Comparison of ENCODE assay signal across 23 cellular contexts in the genomic region with DNA sequence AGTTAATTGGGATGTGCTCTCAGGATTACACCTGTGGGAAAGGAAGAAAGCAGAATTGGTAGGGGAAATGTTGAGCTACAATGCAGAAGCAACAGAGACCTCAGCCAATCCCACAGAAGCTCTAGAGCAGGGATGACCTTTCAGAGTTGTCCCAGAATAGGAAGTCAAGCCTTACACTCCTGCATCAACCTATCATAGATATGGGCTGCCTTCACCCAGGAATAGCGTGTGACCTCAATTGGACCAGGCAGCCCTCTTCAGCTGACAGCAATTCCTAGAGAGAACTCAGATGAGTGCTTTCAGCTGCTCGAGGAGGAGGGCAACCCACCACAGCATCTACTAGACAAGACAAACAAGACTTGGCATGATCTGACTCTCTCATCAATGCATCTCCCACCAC.
"Had no signal": no experiment of that assay in that cellular context is flagged by ENCODE, and none has a peak within 500 bp of the region (broad histone marks: within the 10 kb centered on the region; RNA-seq: fewer than 3 reads in every experiment).

No MANE protein-coding gene starts in this region.

- DNase-seq: cerebellar nuclear complex; effector CD4-positive, alpha-beta T cell; foreskin fibroblast; gastrocnemius medialis; hippocampal formation; kidney glomerular epithelial cell; mesenchymal stem cell; midbrain; naive thymus-derived CD4-positive, alpha-beta T cell; sigmoid colon; spleen; stimulated activated CD4-positive, alpha-beta T cell treated with anti-CD3 and anti-CD28 coated beads, Interleukin-4, amount 100 ng/mL, for 4 hours; stimulated activated naive CD8-positive, alpha-beta T cell treated with anti-CD3 and anti-CD28 coated beads, Interleukin-15, Interleukin-2, amounts not matched to agents 100 U/mL and 50 U/mL, for 24 hours; substantia nigra; testis; tibial artery had no signal

- H3K4me1 ChIP-seq: gastrocnemius medialis, parathyroid adenoma, sigmoid colon, spleen, testis, tibial artery had no signal

- H3K4me3 ChIP-seq: dorsolateral prefrontal cortex, gastrocnemius medialis, neural progenitor cell, sigmoid colon, spleen, testis, tibial artery had no signal

- FAIRE-seq: islet of Langerhans had no signal

- ATAC-seq: esophagus mucosa; gastrocnemius medialis; naive thymus-derived CD4-positive, alpha-beta T cell; stimulated activated memory B cell treated with anti-CD40 and anti-IgM and Interleukin-4, amounts not matched to agents 10 μg/mL and 1 μg/mL and 100 μg/mL, for 72 hours; stimulated activated naive CD8-positive, alpha-beta T cell treated with anti-CD3 and anti-CD28 coated beads, Interleukin-15, Interleukin-2, amounts not matched to agents 100 U/mL and 50 U/mL, for 24 hours had no signal

- H3K27me3 ChIP-seq: neural progenitor cell, sigmoid colon, testis, tibial artery had no signal

- H2AFZ ChIP-seq: neural progenitor cell, parathyroid adenoma had no signal

- H3K36me3 ChIP-seq: gastrocnemius medialis, neural progenitor cell, sigmoid colon, spleen, tibial artery had no signal

- H3K79me2 ChIP-seq: parathyroid adenoma had no signal

- H3K27ac ChIP-seq: dorsolateral prefrontal cortex, epithelial cell of prostate, gastrocnemius medialis, neural progenitor cell, parathyroid adenoma, sigmoid colon, spleen, testis, tibial artery had no signal

- H3K9ac ChIP-seq: neural progenitor cell, parathyroid adenoma had no signal

- H3K4me2 ChIP-seq: neural progenitor cell had no signal

- H3K9me3 ChIP-seq: gastrocnemius medialis, sigmoid colon, spleen, testis, tibial artery had no signal
